Comparison of ENCODE assay signal across 7 cellular contexts in the genomic region with DNA sequence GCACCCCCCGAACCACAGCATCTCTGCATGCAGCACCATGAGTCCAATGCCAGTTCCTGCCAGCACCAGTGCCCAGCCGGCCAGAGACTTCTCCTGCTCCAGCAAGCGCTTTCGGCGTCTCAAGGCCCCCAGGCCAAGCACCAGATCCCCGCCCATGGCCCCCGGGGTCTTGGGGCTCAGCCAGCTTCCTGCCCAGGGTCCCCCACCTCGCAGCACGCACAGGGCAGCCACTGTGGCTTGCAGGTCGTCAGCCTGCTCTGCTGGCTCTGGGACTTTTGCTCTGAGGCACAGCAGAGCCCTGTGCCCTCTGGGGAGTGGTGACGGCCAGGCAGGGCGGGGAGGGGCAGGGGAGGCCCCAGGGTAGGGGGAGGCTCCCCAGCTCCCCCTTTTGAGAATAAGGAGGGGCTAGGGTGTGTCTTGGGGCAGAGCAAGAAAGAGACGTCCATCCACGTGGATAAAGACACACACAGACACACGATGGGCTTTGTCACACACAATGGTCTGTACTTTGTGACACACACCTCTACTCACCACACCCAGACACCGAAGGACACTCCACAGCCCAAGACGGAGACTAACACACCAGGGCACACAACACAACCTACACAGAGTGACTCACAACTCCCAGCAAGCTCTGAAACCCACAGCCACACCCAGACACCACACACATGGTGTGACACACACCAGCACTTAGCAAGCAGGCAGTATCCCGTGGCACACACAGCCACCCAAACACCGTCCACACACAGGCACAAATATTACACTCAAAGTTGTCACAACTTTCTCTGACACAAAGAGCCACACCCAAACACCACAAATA. TPM values are rescaled to one million over a fixed set of nuclear protein-coding genes. Genes with fewer than 3 reads are reported as not detected.
DNase-seq lines count a peak whose midpoint lies in the region; ATAC-seq lines count a peak whose summit lies in the region.

A gene (minus strand): TSS at position 268 of the 820 bp plus-strand sequence. CDS start 112 bp downstream, at position 156.

- ATAC-seq in GM19463 (IDR thresholded peaks at IDR 0.05; ENCODE audit: unreplicated experiment) (peak; percentile 52), sciatic nerve (no peak), HG02870 (IDR thresholded peaks at IDR 0.05; ENCODE audit: unreplicated experiment) (no peak)

- intact Hi-C loops in sciatic nerve (cut with DNase I): no loop called here

- DNase-seq in OCI-M1 (lab: John Stamatoyannopoulos, UW): peak; percentile 63
- DNase-seq in activated T-helper 1 cell treated with Interleukin-2 at 50 U/mL for 16 hours (ENCODE audit: low read depth): peak; percentile 46
- peak; percentile 63 for DNase-seq in islet precursor cell
- peak; percentile 48 to 69 for DNase-seq in stimulated activated CD8-positive, alpha-beta memory T cell treated with anti-CD3 and anti-CD28 coated beads, Interleukin-7, amount 100 ng/mL, for 4 hours (ENCODE audit: low read depth in 2 of 2)
- DNase-seq in sciatic nerve (ENCODE audit: low spot score): no peak

RNA-seq across cellular contexts. Expression of the gene that starts here (rescaled TPM):
- 3.0 TPM for total RNA-seq in sciatic nerve
